ENCODE assay signal across 25 cellular contexts in genomic region chr13:65508745-65509144, GRCh38.
"Had no signal": no experiment of that assay in that cellular context is flagged by ENCODE, and none has a peak within 500 bp of the region (broad histone marks: within the 10 kb centered on the region; RNA-seq: fewer than 3 reads in every experiment).

No MANE protein-coding gene starts in this region.

- H3K4me3 Mint-ChIP-seq: activated CD4-positive, alpha-beta memory T cell treated with anti-CD3 and anti-CD28 coated beads, Interleukin-2, amount 10 ng/mL, durations not matched to agents 7 days and 5 days; activated CD4-positive, alpha-beta T cell treated with anti-CD3 and anti-CD28 coated beads for 36 hours; activated naive CD4-positive, alpha-beta T cell treated with anti-CD3 and anti-CD28 coated beads, Interleukin-2, amount 10 ng/mL, durations not matched to agents 7 days and 5 days; activated naive CD8-positive, alpha-beta T cell treated with anti-CD3 and anti-CD28 coated beads for 36 hours; activated T-cell treated with anti-CD3 and anti-CD28 coated beads, Interleukin-2, amount 50 U/mL, for 72 hours; T-helper 1 cell treated with Interleukin-12 subunit alpha and Interleukin-12 subunit beta and Interleukin-4 antibody, amounts not matched to agents 30 μg/mL and 1 μg/mL, for 36 hours had no signal

- H3K4me3 ChIP-seq: breast epithelium, colonic mucosa, MG63, PC-9 had no signal

- H3K27me3 Mint-ChIP-seq: activated CD4-positive, alpha-beta memory T cell treated with anti-CD3 and anti-CD28 coated beads, Interleukin-2, amount 10 ng/mL, durations not matched to agents 7 days and 5 days; activated CD4-positive, alpha-beta T cell treated with anti-CD3 and anti-CD28 coated beads for 36 hours; activated naive CD4-positive, alpha-beta T cell treated with anti-CD3 and anti-CD28 coated beads, Interleukin-2, amount 10 ng/mL, durations not matched to agents 7 days and 5 days; activated naive CD8-positive, alpha-beta T cell treated with anti-CD3 and anti-CD28 coated beads for 36 hours had no signal

- ATAC-seq: activated CD4-positive, alpha-beta T cell treated with anti-CD3 and anti-CD28 coated beads for 36 hours; activated T-cell treated with anti-CD3 and anti-CD28 coated beads, Interleukin-2, amount 50 U/mL, for 72 hours had no signal

- H3K9me3 ChIP-seq: breast epithelium, colonic mucosa, MG63 had no signal

- H2AFZ ChIP-seq: PC-9 had no signal

- H3K4me1 Mint-ChIP-seq: activated CD4-positive, alpha-beta memory T cell treated with anti-CD3 and anti-CD28 coated beads, Interleukin-2, amount 10 ng/mL, durations not matched to agents 7 days and 5 days; activated CD4-positive, alpha-beta T cell treated with anti-CD3 and anti-CD28 coated beads for 36 hours; activated naive CD4-positive, alpha-beta T cell treated with anti-CD3 and anti-CD28 coated beads, Interleukin-2, amount 10 ng/mL, durations not matched to agents 7 days and 5 days; activated naive CD8-positive, alpha-beta T cell treated with anti-CD3 and anti-CD28 coated beads for 36 hours had no signal

- H3K4me2 ChIP-seq: PC-9 had no signal

- H3K27ac Mint-ChIP-seq: activated CD4-positive, alpha-beta memory T cell treated with anti-CD3 and anti-CD28 coated beads, Interleukin-2, amount 10 ng/mL, durations not matched to agents 7 days and 5 days; activated CD4-positive, alpha-beta T cell treated with anti-CD3 and anti-CD28 coated beads for 36 hours; activated naive CD4-positive, alpha-beta T cell treated with anti-CD3 and anti-CD28 coated beads, Interleukin-2, amount 10 ng/mL, durations not matched to agents 7 days and 5 days; activated naive CD8-positive, alpha-beta T cell treated with anti-CD3 and anti-CD28 coated beads for 36 hours; activated T-cell treated with anti-CD3 and anti-CD28 coated beads, Interleukin-2, amount 50 U/mL, for 72 hours; activated T-helper 2 cell treated with anti-CD3 and anti-CD28 coated beads, Interferon-gamma antibody, Interleukin-2, Interleukin-4, amounts not matched to agents 10 μg/mL and 5 μg/mL and 100 μg/mL, durations not matched to agents 14 hours and 24 hours and 36 hours; T-helper 1 cell treated with Interleukin-12 subunit alpha and Interleukin-12 subunit beta and Interleukin-4 antibody, amounts not matched to agents 30 μg/mL and 1 μg/mL, for 36 hours had no signal

- DNase-seq: activated CD4-positive, alpha-beta memory T cell treated with anti-CD3 and anti-CD28 coated beads, Interleukin-2, amount 10 ng/mL, durations not matched to agents 7 days and 5 days; activated CD4-positive, alpha-beta T cell treated with anti-CD3 and anti-CD28 coated beads for 36 hours; activated CD4-positive, alpha-beta T cell treated with anti-CD3 and anti-CD28 coated beads, Interleukin-2, amount 50 U/mL, for 1 hour; activated CD8-positive, alpha-beta memory T cell treated with anti-CD3 and anti-CD28 coated beads, Interleukin-2, amount 50 U/mL, for 4 hours; activated gamma-delta T cell treated with Interleukin-2 at 50 U/mL for 16 hours; activated naive CD4-positive, alpha-beta T cell treated with anti-CD3 and anti-CD28 coated beads, Interleukin-2, amount 10 ng/mL, durations not matched to agents 7 days and 5 days; activated naive CD8-positive, alpha-beta T cell treated with anti-CD3 and anti-CD28 coated beads for 36 hours; activated T-cell treated with anti-CD3 and anti-CD28 coated beads, Interleukin-2, amount 50 U/mL, for 72 hours; anterior cingulate cortex; caudate nucleus; colonic mucosa; dermis blood vessel endothelial cell; MG63; NCI-H1105 treated with DMSO at 0.1 percent for 48 hours; NCI-H1436 treated with DMSO at 0.1 percent for 48 hours; NCI-H187; NCI-H2081; NCI-H510A treated with DMSO at 0.1 percent for 48 hours; PC-9; SIG-M5; SW 1271; WERI-Rb-1 had no signal

- H3K4me1 ChIP-seq: breast epithelium, colonic mucosa had no signal

- H3K27me3 ChIP-seq: breast epithelium, colonic mucosa, MG63 had no signal

- H3K27ac ChIP-seq: breast epithelium, colonic mucosa, PC-9, WERI-Rb-1 had no signal

- H3K36me3 ChIP-seq: breast epithelium, colonic mucosa, MG63, WERI-Rb-1 had no signal

- H3K36me3 Mint-ChIP-seq: activated naive CD4-positive, alpha-beta T cell treated with anti-CD3 and anti-CD28 coated beads, Interleukin-2, amount 10 ng/mL, durations not matched to agents 7 days and 5 days; activated naive CD8-positive, alpha-beta T cell treated with anti-CD3 and anti-CD28 coated beads for 36 hours had no signal
